Comparison of ENCODE assay signal across 1 cellular context in genomic region chr12:111359231-111359913, GRCh38.
A peak's percentile ranks its signal among the peaks of the same experiment; 100 is the strongest.
TF ChIP-seq lines count a peak whose summit lies in the region.

No MANE protein-coding gene starts in this region.

TF ChIP-seq in Ishikawa, 13 proteins besides CTCF, POLR2A, EP300 and RAD21 (continued from another document):
- no peak for TF ChIP-seq REST (IDR thresholded peaks at IDR 0.05; ENCODE audit: low read depth)
- no peak for TF ChIP-seq MAX (IDR thresholded peaks at IDR 0.05)
- TF ChIP-seq CREB1 (IDR thresholded peaks at IDR 0.05; ENCODE audit: low read depth) = no peak
- no peak for TF ChIP-seq TEAD4 (IDR thresholded peaks at IDR 0.05)
- peak; percentile 51; the same call in 1 of the 2 replicates for TF ChIP-seq USF1 (IDR thresholded peaks at IDR 0.05)
- no peak for TF ChIP-seq TAF1 (IDR thresholded peaks at IDR 0.05; ENCODE audit: low read depth)
TF ChIP-seq in Ishikawa: peak in this region for 1.
